9 cellular contexts compared by ENCODE assay signal in the genomic region with DNA sequence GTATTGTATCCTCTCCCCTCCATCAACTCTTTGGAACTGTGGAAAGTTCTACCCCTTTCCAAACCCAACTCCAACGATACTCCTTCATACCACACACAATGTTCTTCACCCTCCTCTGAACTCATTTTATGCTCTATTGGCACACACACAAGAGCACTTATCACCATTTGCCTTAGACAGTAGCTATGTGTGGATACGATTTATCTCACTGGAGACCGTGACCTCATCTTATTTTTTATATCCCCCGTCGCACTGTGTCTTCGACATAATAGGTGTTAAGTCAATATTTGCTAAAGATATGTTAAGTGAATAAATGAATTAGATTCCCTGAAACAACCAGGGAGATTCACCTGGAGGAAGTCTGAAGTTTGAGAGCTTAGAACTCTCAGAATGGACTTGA.
DNase-seq lines count a peak whose midpoint lies in the region; ATAC-seq and TF ChIP-seq lines count a peak whose summit lies in the region.
"Had no signal": no experiment of that assay in that cellular context is flagged by ENCODE, and none has a peak within 500 bp of the region (broad histone marks: within the 10 kb centered on the region; RNA-seq: fewer than 3 reads in every experiment).

No MANE protein-coding gene starts in this region.

- no peak for ATAC-seq in CD4-positive, alpha-beta T cell (ENCODE audit: poor library complexity)
- peak; percentile 21 for ATAC-seq in activated B cell treated with CpG ODN at 0.5 μM for 24 hours (ENCODE audit: low read depth)
- no peak for ATAC-seq in naive B cell (ENCODE audit: low read depth in 2 of 2)
- no peak for ATAC-seq in lower lobe of right lung

- intact Hi-C loops in CD4-positive, alpha-beta T cell (cut with DNase I, micrococcal nuclease), result loop anchor here in 1 of 2 experiments (10.0 kb wide), 1 partner anchor 387 kb away; no protein-coding TSS in a partner anchor
- intact Hi-C loops in activated B cell treated with CpG ODN at 0.5 μM for 24 hours (cut with micrococcal nuclease) (loop anchor here (2.0 to 5.0 kb wide), 7 partner anchors 119 to 896 kb away; partner anchors contain the start of genes PPP4R2 and RYBP), transverse colon (cut with DNase I; ENCODE audit: low total_unique reads) (no loop called here), lower lobe of right lung (cut with DNase I) (no loop called here)

- no peaks in the 10 kb centered on the region for H3K79me2 ChIP-seq in trophoblast cell (ENCODE audit: control insufficient read depth, insufficient read depth, low read length, poor library complexity)

- TF ChIP-seq CTCF in CD4-positive, alpha-beta T cell (IDR thresholded peaks at IDR 0.05), result no peak
- TF ChIP-seq CTCF in activated B cell treated with CpG ODN at 0.5 μM for 24 hours (IDR thresholded peaks at IDR 0.05), result no peak
- no peak for TF ChIP-seq CTCF in transverse colon (IDR thresholded peaks at IDR 0.05)
- TF ChIP-seq CTCF in lower lobe of right lung (IDR thresholded peaks at IDR 0.05), result no peak

- H3K9ac ChIP-seq in BLaER1, result no peak overlapping the region
- no peak overlapping the region for H3K9ac ChIP-seq in trophoblast cell (ENCODE audit: low read length)

- H3K4me3 Mint-ChIP-seq in CD4-positive, alpha-beta T cell, result peak overlapping the region; percentile 4
- H3K4me3 Mint-ChIP-seq in activated B cell treated with CpG ODN at 0.5 μM for 24 hours, result peak overlapping the region; percentile 83
- peak overlapping the region; percentile 33 to 97 (median 84) for H3K4me3 Mint-ChIP-seq in naive B cell

- no peak for DNase-seq in CD4-positive, alpha-beta T cell
- no peak for DNase-seq in activated B cell treated with CpG ODN at 0.5 μM for 24 hours
- no peak for DNase-seq in naive B cell
- no peak for DNase-seq in transverse colon
- DNase-seq in lower lobe of right lung, result no peak
- DNase-seq in trophoblast cell, result no peak

- CTCF ChIA-PET in CD4-positive, alpha-beta T cell (lab: Charles Lee), result interaction anchor here (0.6 kb wide), 1 partner anchor 1516 kb away, joined by 3 read pairs; no protein-coding TSS in a partner anchor
- CTCF ChIA-PET in activated B cell treated with CpG ODN at 0.5 μM for 24 hours (lab: Charles Lee), result interaction anchor here (0.6 to 1.4 kb wide), 5 partner anchors 9 to 381 kb away, joined by 3 to 4 read pairs (median 3); no protein-coding TSS in a partner anchor

- in situ Hi-C loops in transverse colon (cut with MboI; ENCODE audit: low pct_ligation_motif_present in 1 of 4, low pct_unique_long_range_greater_than_20kb in 1 of 4, low sequenced_read_pairs in 3 of 4), result no loop called here

- H3K9me3 ChIP-seq in BLaER1 (no peaks in the 10 kb centered on the region), transverse colon (no peaks in the 10 kb centered on the region), lower lobe of right lung (no peaks in the 10 kb centered on the region), trophoblast cell (ENCODE audit: insufficient read depth, low read depth, low read length) (no peaks in the 10 kb centered on the region)
- H3K9me3 ChIP-seq in CD4-positive, alpha-beta T cell (ENCODE audit: control insufficient read depth, low read length), result no peaks in the 10 kb centered on the region
- H3K9me3 ChIP-seq: testis had no signal

- no peak overlapping the region for H2AFZ ChIP-seq in trophoblast cell (ENCODE audit: insufficient read depth, low read length, poor library complexity)

- no peaks in the 10 kb centered on the region for H3K79me1 ChIP-seq in trophoblast cell (ENCODE audit: low read length)

- H3K4ac ChIP-seq in trophoblast cell (ENCODE audit: low read depth, low read length), result no peak overlapping the region

- peaks cover 26% of the 10 kb centered on the region for H3K4me1 Mint-ChIP-seq in CD4-positive, alpha-beta T cell (ENCODE audit: low read depth)
- peaks cover 65% of the 10 kb centered on the region for H3K4me1 Mint-ChIP-seq in activated B cell treated with CpG ODN at 0.5 μM for 24 hours
- peaks cover 58 to 71% (median 64%) of the 10 kb centered on the region in 3 donors for H3K4me1 Mint-ChIP-seq in naive B cell

- H3K27ac Mint-ChIP-seq in CD4-positive, alpha-beta T cell, result no peak overlapping the region
- peak overlapping the region; percentile 69 for H3K27ac Mint-ChIP-seq in activated B cell treated with CpG ODN at 0.5 μM for 24 hours
- H3K27ac Mint-ChIP-seq in naive B cell, result peak overlapping the region; percentile 97 to 99 (median 98)

- H3K27ac ChIP-seq in BLaER1 (no peak overlapping the region), transverse colon (no peak overlapping the region), lower lobe of right lung (no peak overlapping the region), trophoblast cell (ENCODE audit: low read depth, low read length) (no peak overlapping the region)
- no peak overlapping the region for H3K27ac ChIP-seq in CD4-positive, alpha-beta T cell (ENCODE audit: low read depth, low read length)
- H3K27ac ChIP-seq: C4-2B, testis had no signal

- no peak overlapping the region for H3K23ac ChIP-seq in trophoblast cell (ENCODE audit: low read length)

- H3K27me3 ChIP-seq in BLaER1, result no peaks in the 10 kb centered on the region; the same call in 1 of the 2 replicates
- H3K27me3 ChIP-seq in CD4-positive, alpha-beta T cell (ENCODE audit: control insufficient read depth, insufficient read depth, low read length), result no peaks in the 10 kb centered on the region
- H3K27me3 ChIP-seq in transverse colon, result peaks cover 19% of the 10 kb centered on the region
- H3K27me3 ChIP-seq in lower lobe of right lung (ENCODE audit: low read depth), result peaks cover 4% of the 10 kb centered on the region
- H3K27me3 ChIP-seq in trophoblast cell (ENCODE audit: insufficient read depth, low read length), result peaks cover 17% of the 10 kb centered on the region
- H3K27me3 ChIP-seq: testis had no signal

- WGBS in transverse colon (ENCODE audit: low coverage in 1 of 2), 2 donors, result 37 to 39% methylated on average over 6 of the region's 6 CpGs
- WGBS in trophoblast cell (ENCODE audit: extremely low coverage, insufficient coverage, insufficient read length), result 100% methylated on average over 1 of the region's 6 CpGs

- no peak overlapping the region for H4K12ac ChIP-seq in trophoblast cell (ENCODE audit: low read depth, low read length)

- H2BK120ac ChIP-seq in trophoblast cell (ENCODE audit: insufficient read depth, low read length, poor library complexity), result no peak overlapping the region

- H3K18ac ChIP-seq in trophoblast cell (ENCODE audit: low read length), result no peak overlapping the region

- H3K14ac ChIP-seq in trophoblast cell (ENCODE audit: low read length), result no peak overlapping the region

- no peak overlapping the region for H2BK5ac ChIP-seq in trophoblast cell (ENCODE audit: low read depth, low read length, poor library complexity)

- H3K27me3 Mint-ChIP-seq in CD4-positive, alpha-beta T cell, result no peaks in the 10 kb centered on the region
- H3K27me3 Mint-ChIP-seq in activated B cell treated with CpG ODN at 0.5 μM for 24 hours (peaks cover 4% of the 10 kb centered on the region), naive B cell (peaks cover 0 to 8% (median 4%) of the 10 kb centered on the region in 3 donors)

- H3K4me2 ChIP-seq in BLaER1, result peak overlapping the region; percentile 92
- H3K4me2 ChIP-seq in trophoblast cell (ENCODE audit: low read length), result no peak overlapping the region

- no peaks in the 10 kb centered on the region for H3K9me3 Mint-ChIP-seq in CD4-positive, alpha-beta T cell
- H3K9me3 Mint-ChIP-seq in activated B cell treated with CpG ODN at 0.5 μM for 24 hours (no peaks in the 10 kb centered on the region), naive B cell (no peaks in the 10 kb centered on the region)

- POLR2A ChIA-PET in CD4-positive, alpha-beta T cell (lab: Charles Lee), result interaction anchor here (1.3 to 1.4 kb wide), 2 partner anchors 245 to 346 kb away, joined by 3 to 7 read pairs; partner anchors contain the start of gene RYBP
- POLR2A ChIA-PET in activated B cell treated with CpG ODN at 0.5 μM for 24 hours (lab: Charles Lee), result interaction anchor here (0.6 to 3.5 kb wide), 12 partner anchors 10 to 391 kb away, joined by 3 to 22 read pairs (median 4); partner anchors contain the start of gene RYBP

- H4K91ac ChIP-seq in trophoblast cell (ENCODE audit: low read depth, low read length), result no peak overlapping the region

- H2AK5ac ChIP-seq in trophoblast cell (ENCODE audit: low read length), result no peak overlapping the region

- no peak for TF ChIP-seq EP300 in transverse colon (IDR thresholded peaks at IDR 0.05; ENCODE audit: low read depth)

- H3K4me3 ChIP-seq in BLaER1, result no peak overlapping the region
- no peak overlapping the region for H3K4me3 ChIP-seq in transverse colon
- no peak overlapping the region for H3K4me3 ChIP-seq in lower lobe of right lung
- H3K4me3 ChIP-seq in trophoblast cell (ENCODE audit: low read depth, low read length), result no peak overlapping the region

- H3K36me3 ChIP-seq in BLaER1 (no peaks in the 10 kb centered on the region), transverse colon (no peaks in the 10 kb centered on the region), lower lobe of right lung (no peaks in the 10 kb centered on the region), trophoblast cell (ENCODE audit: control insufficient read depth in 1 of 2, insufficient read depth in 2 of 2, low read length in 2 of 2) (no peaks in the 10 kb centered on the region)

- no peak overlapping the region for H2BK12ac ChIP-seq in trophoblast cell (ENCODE audit: low read length)

- H4K20me1 ChIP-seq in BLaER1, result peaks cover 16% of the 10 kb centered on the region

- no peaks in the 10 kb centered on the region for H3K36me3 Mint-ChIP-seq in CD4-positive, alpha-beta T cell (ENCODE audit: low read depth)
- no peaks in the 10 kb centered on the region for H3K36me3 Mint-ChIP-seq in activated B cell treated with CpG ODN at 0.5 μM for 24 hours (ENCODE audit: low read depth)
- H3K36me3 Mint-ChIP-seq in naive B cell, result no peaks in the 10 kb centered on the region

- H3K4me1 ChIP-seq in BLaER1, result peaks cover 50% of the 10 kb centered on the region
- peaks cover 5 to 26% (median 11%) of the 10 kb centered on the region in 4 donors for H3K4me1 ChIP-seq in transverse colon
- H3K4me1 ChIP-seq in lower lobe of right lung, result peaks cover 21% of the 10 kb centered on the region
- H3K4me1 ChIP-seq in trophoblast cell (ENCODE audit: control insufficient read depth in 1 of 2, insufficient read depth in 2 of 2, low read length in 2 of 2), result peaks cover 2 to 3% of the 10 kb centered on the region in 2 experiments

- TF ChIP-seq POLR2A in transverse colon (IDR thresholded peaks at IDR 0.05), result no peak

- H4K8ac ChIP-seq in trophoblast cell (ENCODE audit: low read depth, low read length), result no peak overlapping the region

Comparison
In these comparisons a context has a peak if more than half of its experiments do, and no peak if none do; other contexts are left out.
1. H3K4me3 Mint-ChIP-seq: peak in every context shown above with its lines; median percentile 84 in naive B cell; 83 in activated B cell treated with CpG ODN at 0.5 μM for 24 hours; 4 in CD4-positive, alpha-beta T cell.